In genomic region chr19:48454150-48454730, GRCh38 we compare ENCODE assay signal across 17 cellular contexts. TPM values are rescaled to one million over a fixed set of nuclear protein-coding genes. Genes with fewer than 3 reads are reported as not detected.
DNase-seq lines count a peak whose midpoint lies in the region; ATAC-seq, FAIRE-seq and TF ChIP-seq lines count a peak whose summit lies in the region.
"Had no signal": no experiment of that assay in that cellular context is flagged by ENCODE, and none has a peak within 500 bp of the region (broad histone marks: within the 10 kb centered on the region; RNA-seq: fewer than 3 reads in every experiment).

No MANE protein-coding gene starts in this region.

- no peak for ATAC-seq in activated T-helper 17 cell treated with anti-CD3 and anti-CD28 coated beads, Interleukin-2, amount 50 U/mL, for 72 hours (replicated peaks)
- no peak for ATAC-seq in stimulated activated memory B cell treated with anti-CD40 and anti-IgM and Interleukin-4, amounts not matched to agents 10 μg/mL and 1 μg/mL and 100 μg/mL, for 72 hours
- no peak for ATAC-seq in HG02642 (IDR thresholded peaks at IDR 0.05; ENCODE audit: poor library complexity, unreplicated experiment)
- no peak for ATAC-seq in GM19463 (IDR thresholded peaks at IDR 0.05; ENCODE audit: unreplicated experiment)

- H3K36me3 Mint-ChIP-seq in activated T-helper 17 cell treated with anti-CD3 and anti-CD28 coated beads, Interleukin-2, amount 50 U/mL, for 72 hours (ENCODE audit: low read depth), result peaks cover 90% of the 10 kb centered on the region
- H3K36me3 Mint-ChIP-seq in stimulated activated memory B cell treated with anti-CD40 and anti-IgM and Interleukin-4, amounts not matched to agents 10 μg/mL and 1 μg/mL and 100 μg/mL, for 72 hours, result peaks cover 64% of the 10 kb centered on the region

- DNase-seq in GM12892 (ENCODE audit: insufficient read length) (no peak), medulla oblongata (ENCODE audit: extremely low spot score) (peak; percentile 47), HCEC 1CT (no peak)
- DNase-seq: DMS153, EL, Karpas-422, NCI-H1417, NCI-H1930, NCI-H2171, NCI-H446 treated with DMSO at 0.1 percent for 48 hours, NCI-H748 treated with DMSO at 0.1 percent for 48 hours, SHP77 had no signal

- H3K27ac Mint-ChIP-seq in activated T-helper 17 cell treated with anti-CD3 and anti-CD28 coated beads, Interleukin-2, amount 50 U/mL, for 72 hours, result peak overlapping the region; percentile 37
- peak overlapping the region; percentile 15 for H3K27ac Mint-ChIP-seq in stimulated activated memory B cell treated with anti-CD40 and anti-IgM and Interleukin-4, amounts not matched to agents 10 μg/mL and 1 μg/mL and 100 μg/mL, for 72 hours

- no peaks in the 10 kb centered on the region for H3K9me3 Mint-ChIP-seq in activated T-helper 17 cell treated with anti-CD3 and anti-CD28 coated beads, Interleukin-2, amount 50 U/mL, for 72 hours
- H3K9me3 Mint-ChIP-seq in stimulated activated memory B cell treated with anti-CD40 and anti-IgM and Interleukin-4, amounts not matched to agents 10 μg/mL and 1 μg/mL and 100 μg/mL, for 72 hours, result no peaks in the 10 kb centered on the region

- no peak for FAIRE-seq in GM12892 (lab: Jason Lieb, UNC)
- FAIRE-seq: H54 had no signal

- H3K4me3 Mint-ChIP-seq in activated T-helper 17 cell treated with anti-CD3 and anti-CD28 coated beads, Interleukin-2, amount 50 U/mL, for 72 hours, result no peak overlapping the region
- H3K4me3 Mint-ChIP-seq in stimulated activated memory B cell treated with anti-CD40 and anti-IgM and Interleukin-4, amounts not matched to agents 10 μg/mL and 1 μg/mL and 100 μg/mL, for 72 hours, result no peak overlapping the region

- peaks cover 8% of the 10 kb centered on the region for H3K4me1 Mint-ChIP-seq in activated T-helper 17 cell treated with anti-CD3 and anti-CD28 coated beads, Interleukin-2, amount 50 U/mL, for 72 hours
- peaks cover 28% of the 10 kb centered on the region for H3K4me1 Mint-ChIP-seq in stimulated activated memory B cell treated with anti-CD40 and anti-IgM and Interleukin-4, amounts not matched to agents 10 μg/mL and 1 μg/mL and 100 μg/mL, for 72 hours

- TF ChIP-seq POLR2A in GM12892 (IDR thresholded peaks at IDR 0.05; ENCODE audit: low read depth, low read length), result 0 out of 2 replicates have a peak, but pooled peaks have one; percentile 3

- H3K27me3 Mint-ChIP-seq in activated T-helper 17 cell treated with anti-CD3 and anti-CD28 coated beads, Interleukin-2, amount 50 U/mL, for 72 hours, result no peaks in the 10 kb centered on the region
- H3K27me3 Mint-ChIP-seq in stimulated activated memory B cell treated with anti-CD40 and anti-IgM and Interleukin-4, amounts not matched to agents 10 μg/mL and 1 μg/mL and 100 μg/mL, for 72 hours, result no peaks in the 10 kb centered on the region

RNA-seq across cellular contexts. Expression of gene KCNJ14, which starts 1.1 kb away (rescaled TPM):
- polyA plus RNA-seq in GM12892 (2012; ENCODE audit: missing spikeins), result 0.45 TPM
- 1 to 10 TPM; 1.7 to 2.1 TPM for total RNA-seq in activated T-helper 17 cell treated with anti-CD3 and anti-CD28 coated beads, Interleukin-2, amount 50 U/mL, for 72 hours

RNA-seq across cellular contexts. Expression of gene GRWD1, which starts 8.5 kb away (rescaled TPM):
- 11.2 TPM for polyA plus RNA-seq in GM12892 (2012; ENCODE audit: missing spikeins)
- 10 to 100 TPM; 34.9 to 72.9 TPM for total RNA-seq in activated T-helper 17 cell treated with anti-CD3 and anti-CD28 coated beads, Interleukin-2, amount 50 U/mL, for 72 hours

RNA-seq across cellular contexts. Expression of gene CYTH2, which starts 14.9 kb away (rescaled TPM):
- polyA plus RNA-seq in GM12892 (2012; ENCODE audit: missing spikeins), result 15.6 TPM
- total RNA-seq in activated T-helper 17 cell treated with anti-CD3 and anti-CD28 coated beads, Interleukin-2, amount 50 U/mL, for 72 hours, result 10 to 100 TPM; 30.6 to 35.4 TPM

RNA-seq across cellular contexts. Expression of gene LMTK3, which starts 57.4 kb away (rescaled TPM):
- polyA plus RNA-seq in GM12892 (2012; ENCODE audit: missing spikeins), result not detected
- 1 to 10 TPM; 3.8 to 5.9 TPM for total RNA-seq in activated T-helper 17 cell treated with anti-CD3 and anti-CD28 coated beads, Interleukin-2, amount 50 U/mL, for 72 hours
